In the genomic region with DNA sequence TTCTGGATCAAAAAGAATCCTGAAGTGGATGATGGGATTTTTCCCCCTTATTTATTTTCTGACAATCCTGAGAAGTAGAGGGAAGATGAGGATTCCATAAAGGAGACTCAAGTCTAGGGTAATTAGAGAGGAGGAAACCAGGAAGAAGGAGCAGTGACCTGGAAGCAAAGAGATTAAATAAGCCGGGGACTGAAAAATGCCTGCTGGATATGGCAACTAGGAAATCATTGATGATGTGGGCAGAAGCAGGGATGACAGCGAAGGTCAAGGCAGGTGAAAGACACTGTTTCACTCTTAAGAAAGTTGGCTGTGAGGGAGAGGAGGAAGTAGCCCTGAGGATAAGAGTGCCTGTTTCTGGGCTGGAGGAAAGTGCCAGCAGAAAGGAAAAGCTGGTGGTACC, we compare ENCODE assay signal across 24 cellular contexts. TPM values are rescaled to one million over a fixed set of nuclear protein-coding genes. Genes with fewer than 3 reads are reported as not detected.
DNase-seq lines count a peak whose midpoint lies in the region; ATAC-seq and TF ChIP-seq lines count a peak whose summit lies in the region.
"Had no signal": no experiment of that assay in that cellular context is flagged by ENCODE, and none has a peak within 500 bp of the region (broad histone marks: within the 10 kb centered on the region; RNA-seq: fewer than 3 reads in every experiment).

No MANE protein-coding gene starts in this region.

- H3K27ac ChIP-seq in neutrophil (peak overlapping the region; percentile 64), thoracic aorta (peak overlapping the region; percentile 66 to 72), brain microvascular endothelial cell (no peak overlapping the region), heart right ventricle (no peak overlapping the region)

- peaks cover 5% of the 10 kb centered on the region for H3K27me3 Mint-ChIP-seq in activated CD4-positive, alpha-beta T cell treated with anti-CD3 and anti-CD28 coated beads for 36 hours
- no peaks in the 10 kb centered on the region for H3K27me3 Mint-ChIP-seq in activated CD4-positive, alpha-beta T cell treated with anti-CD3 and anti-CD28 coated beads, Interleukin-2, amount 10 ng/mL, durations not matched to agents 24 days and 14 days
- no peaks in the 10 kb centered on the region for H3K27me3 Mint-ChIP-seq in chondrocyte (ENCODE audit: low read depth)
- H3K27me3 Mint-ChIP-seq: activated T-cell treated with anti-CD3 and anti-CD28 coated beads, Interleukin-2, amount 50 U/mL, for 24 hours; CD4-positive, alpha-beta T cell had no signal

- H3K4me3 Mint-ChIP-seq in activated CD4-positive, alpha-beta T cell treated with anti-CD3 and anti-CD28 coated beads for 36 hours, result no peak overlapping the region
- H3K4me3 Mint-ChIP-seq in activated CD4-positive, alpha-beta T cell treated with anti-CD3 and anti-CD28 coated beads, Interleukin-2, amount 10 ng/mL, durations not matched to agents 24 days and 14 days, result no peak overlapping the region
- H3K4me3 Mint-ChIP-seq in chondrocyte (ENCODE audit: unreplicated experiment), result no peak overlapping the region
- H3K4me3 Mint-ChIP-seq: activated T-cell treated with anti-CD3 and anti-CD28 coated beads, Interleukin-2, amount 50 U/mL, for 24 hours; CD4-positive, alpha-beta T cell; memory B cell; naive thymus-derived CD8-positive, alpha-beta T cell had no signal

- DNase-seq in activated CD4-positive, alpha-beta T cell treated with anti-CD3 and anti-CD28 coated beads for 36 hours, result no peak
- no peak for DNase-seq in activated CD4-positive, alpha-beta T cell treated with anti-CD3 and anti-CD28 coated beads, Interleukin-2, amount 10 ng/mL, durations not matched to agents 24 days and 14 days
- DNase-seq in chondrocyte (ENCODE audit: low spot score) (no peak), thoracic aorta (ENCODE audit: low spot score) (no peak), brain microvascular endothelial cell (no peak), heart right ventricle (no peak), head of caudate nucleus (no peak)
- DNase-seq: 8988T; activated CD4-positive, alpha-beta T cell treated with anti-CD3 and anti-CD28 coated beads for 1 hour; activated naive CD4-positive, alpha-beta T cell; activated T-cell treated with anti-CD3 and anti-CD28 coated beads, Interleukin-2, amount 50 U/mL, for 24 hours; amygdala; CD4-positive, alpha-beta T cell; KG1; left cardiac atrium; naive thymus-derived CD8-positive, alpha-beta T cell; NCI-H1694 treated with DMSO at 0.1 percent for 48 hours; NCI-H2171; NCI-H510A treated with DMSO at 0.1 percent for 48 hours; NK-92 treated with Interleukin-12 subunit alpha and Interleukin-12 subunit beta, amount 100 ng/mL, for 24 hours; SIG-M5 had no signal

- H3K36me3 ChIP-seq in neutrophil (no peaks in the 10 kb centered on the region), thoracic aorta (no peaks in the 10 kb centered on the region), brain microvascular endothelial cell (replicated peaks) (no peaks in the 10 kb centered on the region), heart right ventricle (no peaks in the 10 kb centered on the region)

- intact Hi-C loops in activated CD4-positive, alpha-beta T cell treated with anti-CD3 and anti-CD28 coated beads for 36 hours (cut with DNase I, micrococcal nuclease), result no loop called here
- intact Hi-C loops in activated CD4-positive, alpha-beta T cell treated with anti-CD3 and anti-CD28 coated beads, Interleukin-2, amount 10 ng/mL, durations not matched to agents 24 days and 14 days (cut with micrococcal nuclease), result no loop called here
- intact Hi-C loops in heart right ventricle (cut with DNase I), result loop anchor here in 3 of 10 donors (5.0 to 10.0 kb wide), 3 partner anchors 66 to 76 kb away; no protein-coding TSS in a partner anchor
- intact Hi-C loops in head of caudate nucleus (cut with DNase I), result no loop called here

- peak overlapping the region; percentile 35 for H3K27ac Mint-ChIP-seq in activated CD4-positive, alpha-beta T cell treated with anti-CD3 and anti-CD28 coated beads for 36 hours
- H3K27ac Mint-ChIP-seq in activated CD4-positive, alpha-beta T cell treated with anti-CD3 and anti-CD28 coated beads, Interleukin-2, amount 10 ng/mL, durations not matched to agents 24 days and 14 days, result no peak overlapping the region
- H3K27ac Mint-ChIP-seq in chondrocyte (ENCODE audit: unreplicated experiment), result peak overlapping the region; percentile 94
- H3K27ac Mint-ChIP-seq: activated T-cell treated with anti-CD3 and anti-CD28 coated beads, Interleukin-2, amount 50 U/mL, for 24 hours; CD4-positive, alpha-beta T cell; memory B cell had no signal

- no peaks in the 10 kb centered on the region for H3K36me3 Mint-ChIP-seq in activated CD4-positive, alpha-beta T cell treated with anti-CD3 and anti-CD28 coated beads for 36 hours (ENCODE audit: low read depth)
- no peaks in the 10 kb centered on the region for H3K36me3 Mint-ChIP-seq in activated CD4-positive, alpha-beta T cell treated with anti-CD3 and anti-CD28 coated beads, Interleukin-2, amount 10 ng/mL, durations not matched to agents 24 days and 14 days (ENCODE audit: low read depth)
- H3K36me3 Mint-ChIP-seq in chondrocyte (ENCODE audit: low read depth), result no peaks in the 10 kb centered on the region
- H3K36me3 Mint-ChIP-seq: memory B cell; naive thymus-derived CD8-positive, alpha-beta T cell had no signal

- ATAC-seq in activated CD4-positive, alpha-beta T cell treated with anti-CD3 and anti-CD28 coated beads for 36 hours, result no peak
- ATAC-seq in thoracic aorta (ENCODE audit: insufficient number of reproducible peaks, low FRiP score, low read depth) (no peak), heart right ventricle (no peak)
- ATAC-seq: naive thymus-derived CD8-positive, alpha-beta T cell; Panc1 had no signal

- 80% methylated on average over 2 of the region's 2 CpGs for WGBS in heart right ventricle, 2 donors

- no peaks in the 10 kb centered on the region for H3K27me3 ChIP-seq in neutrophil
- H3K27me3 ChIP-seq in thoracic aorta (replicated peaks; ENCODE audit: insufficient read depth), result no peaks in the 10 kb centered on the region
- no peaks in the 10 kb centered on the region for H3K27me3 ChIP-seq in brain microvascular endothelial cell (replicated peaks)
- H3K27me3 ChIP-seq in heart right ventricle, result no peaks in the 10 kb centered on the region

- in situ Hi-C loops in brain microvascular endothelial cell (cut with HindIII; ENCODE audit: low pct_ligation_motif_present, low sequenced_read_pairs), result no loop called here

- H3K4me1 ChIP-seq in neutrophil (ENCODE audit: control insufficient read depth in 1 of 2, insufficient read depth in 1 of 2, low read depth in 1 of 2, low read length in 1 of 2) (peaks cover 20 to 31% of the 10 kb centered on the region in 2 experiments), thoracic aorta (ENCODE audit: control insufficient read depth in 1 of 2, low read depth in 2 of 2) (peaks cover 18 to 47% of the 10 kb centered on the region in 2 donors), heart right ventricle (peaks cover 0 to 27% (median 5%) of the 10 kb centered on the region in 9 donors)

- peaks cover 3% of the 10 kb centered on the region for H3K9me3 Mint-ChIP-seq in activated CD4-positive, alpha-beta T cell treated with anti-CD3 and anti-CD28 coated beads for 36 hours (ENCODE audit: low read depth)
- peaks cover 4% of the 10 kb centered on the region for H3K9me3 Mint-ChIP-seq in activated CD4-positive, alpha-beta T cell treated with anti-CD3 and anti-CD28 coated beads, Interleukin-2, amount 10 ng/mL, durations not matched to agents 24 days and 14 days
- peaks cover 8% of the 10 kb centered on the region for H3K9me3 Mint-ChIP-seq in chondrocyte (ENCODE audit: low read depth)
- H3K9me3 Mint-ChIP-seq: activated T-cell treated with anti-CD3 and anti-CD28 coated beads, Interleukin-2, amount 50 U/mL, for 24 hours; CD4-positive, alpha-beta T cell; naive thymus-derived CD8-positive, alpha-beta T cell had no signal

- H3K4me3 ChIP-seq in neutrophil (ENCODE audit: low read depth in 1 of 2, low read length in 1 of 2) (no peak overlapping the region), thoracic aorta (no peak overlapping the region), brain microvascular endothelial cell (ENCODE audit: low read depth, low read length) (no peak overlapping the region), heart right ventricle (no peak overlapping the region)

- H3K9me3 ChIP-seq in neutrophil, result no peaks in the 10 kb centered on the region
- no peaks in the 10 kb centered on the region for H3K9me3 ChIP-seq in thoracic aorta
- H3K9me3 ChIP-seq in heart right ventricle, result no peaks in the 10 kb centered on the region

- H3K4me1 Mint-ChIP-seq in activated CD4-positive, alpha-beta T cell treated with anti-CD3 and anti-CD28 coated beads for 36 hours, result peaks cover 55% of the 10 kb centered on the region
- peaks cover 61% of the 10 kb centered on the region for H3K4me1 Mint-ChIP-seq in activated CD4-positive, alpha-beta T cell treated with anti-CD3 and anti-CD28 coated beads, Interleukin-2, amount 10 ng/mL, durations not matched to agents 24 days and 14 days
- peaks cover 71% of the 10 kb centered on the region for H3K4me1 Mint-ChIP-seq in chondrocyte (ENCODE audit: low read depth)

- TF ChIP-seq CTCF in chondrocyte (IDR thresholded peaks at IDR 0.05), result no peak
- no peak for TF ChIP-seq CTCF in neutrophil (IDR thresholded peaks at IDR 0.05)
- no peak for TF ChIP-seq CTCF in thoracic aorta (IDR thresholded peaks at IDR 0.05)
- TF ChIP-seq CTCF in brain microvascular endothelial cell (IDR thresholded peaks at IDR 0.05; ENCODE audit: low read depth, low read length, missing control alignments), result no peak
- no peak for TF ChIP-seq CTCF in heart right ventricle (IDR thresholded peaks at IDR 0.05)

- POLR2A ChIA-PET in activated CD4-positive, alpha-beta T cell treated with anti-CD3 and anti-CD28 coated beads for 36 hours (lab: Charles Lee), result interaction anchor here (0.7 kb wide), 1 partner anchor 54 kb away, joined by 3 read pairs; no protein-coding TSS in a partner anchor

- CTCF ChIA-PET in activated CD4-positive, alpha-beta T cell treated with anti-CD3 and anti-CD28 coated beads for 36 hours (lab: Charles Lee), result interaction anchor here (14.4 kb wide), 1 partner anchor 13 kb away, joined by 173 read pairs; no protein-coding TSS in a partner anchor

RNA-seq across cellular contexts. Expression of gene PCNX1, which starts 8.9 kb away (rescaled TPM):
- total RNA-seq in activated CD4-positive, alpha-beta T cell treated with anti-CD3 and anti-CD28 coated beads for 36 hours, result 10 to 100 TPM; 38.4 to 57.9 TPM
- 45.5 and 56.0 TPM in 2 replicates for total RNA-seq in activated CD4-positive, alpha-beta T cell treated with anti-CD3 and anti-CD28 coated beads, Interleukin-2, amount 10 ng/mL, durations not matched to agents 24 days and 14 days
- total RNA-seq in chondrocyte (54.3 to 69.5 TPM (median 62.4 TPM) in 3 replicates), thoracic aorta (10 to 100 TPM; 52.3 to 85.9 TPM), heart right ventricle (10 to 100 TPM; 27.4 to 66.6 (median 48.2) TPM)
- polyA plus RNA-seq in heart right ventricle, result 1 to 10 TPM; 4.5 to 7.9 TPM

Comparison
In these comparisons a context has a peak if more than half of its experiments do, and no peak if none do; other contexts are left out.
1. H3K27ac ChIP-seq: peak in neutrophil (single experiment) and thoracic aorta (2 of 2); none in brain microvascular endothelial cell (single experiment) and heart right ventricle (0 of 10).